ENCODE assay signal across 8 cellular contexts in the genomic region with DNA sequence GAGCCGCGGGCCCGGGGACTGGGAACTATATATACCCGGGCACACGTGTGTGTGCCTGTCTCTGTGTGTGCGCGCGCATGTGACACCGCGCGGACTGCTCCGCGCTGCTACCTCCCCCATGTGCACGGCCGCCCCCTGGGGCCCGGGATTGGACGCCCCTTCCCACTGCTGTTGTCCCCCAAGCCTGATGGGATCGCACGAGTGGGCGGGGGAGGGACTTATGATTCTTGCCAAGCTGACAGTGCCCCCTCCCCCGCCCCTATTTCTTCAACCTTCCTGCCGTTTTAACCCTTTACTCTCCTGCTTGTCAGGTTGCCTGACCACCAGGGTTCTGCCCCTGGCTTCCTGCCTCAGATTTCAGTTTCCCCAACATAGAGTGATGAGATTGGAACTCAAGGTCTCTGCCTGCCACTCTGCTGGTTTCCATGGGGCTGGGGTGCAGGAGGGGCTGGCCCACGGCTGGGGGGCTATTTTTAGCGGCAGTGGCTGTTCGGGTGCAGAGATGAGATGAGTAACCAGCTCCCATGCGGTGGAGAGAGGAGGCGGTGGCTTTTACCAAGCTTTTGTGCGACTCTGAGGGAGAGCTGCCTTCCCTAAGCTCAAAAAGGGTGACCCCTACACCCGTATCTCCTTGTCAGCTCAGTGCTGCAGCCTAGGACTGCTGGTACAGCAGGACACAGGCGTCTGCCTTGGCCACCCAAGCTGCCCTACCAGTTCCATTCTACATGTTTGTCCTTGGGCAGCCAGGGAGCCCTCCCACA. TPM values are rescaled to one million over a fixed set of nuclear protein-coding genes. Genes with fewer than 3 reads are reported as not detected.
A peak's percentile ranks its signal among the peaks of the same experiment; 100 is the strongest.
DNase-seq lines count a peak whose midpoint lies in the region; ATAC-seq and TF ChIP-seq lines count a peak whose summit lies in the region.

A gene (minus strand): TSS at position 5 of the 761 bp plus-strand sequence. CDS start 88 bp downstream, outside the sequence.

- 0 to 1% (median 1%) methylated on average over 13 to 30 of the region's 30 CpGs for WGBS in adrenal gland, 4 donors
- WGBS in right cardiac atrium, result 3% methylated on average over 30 of the region's 30 CpGs
- WGBS in sigmoid colon, 2 donors, result 4% methylated on average over 30 of the region's 30 CpGs

- H3K9me3 ChIP-seq in DND-41 (ENCODE audit: insufficient read depth, low read length, severe bottlenecking), result no peaks in the 10 kb centered on the region
- H3K9me3 ChIP-seq in adrenal gland (replicated peaks in 1 of 3), result no peaks in the 10 kb centered on the region
- no peaks in the 10 kb centered on the region for H3K9me3 ChIP-seq in right cardiac atrium (ENCODE audit: control insufficient read depth, low read length)
- H3K9me3 ChIP-seq in sigmoid colon, result no peaks in the 10 kb centered on the region

- ATAC-seq in DND-41 (ENCODE audit: insufficient read depth, low read depth) (peak; percentile 84), right cardiac atrium (peak; percentile 24 to 33), HG03571 (IDR thresholded peaks at IDR 0.05; ENCODE audit: unreplicated experiment) (no peak)

- no peak for TF ChIP-seq EP300 in sigmoid colon (IDR thresholded peaks at IDR 0.05)

- TF ChIP-seq POLR2A in adrenal gland (IDR thresholded peaks at IDR 0.05) (no peak), sigmoid colon (IDR thresholded peaks at IDR 0.05) (no peak)

- peak within 1 kb of the TSS; percentile 53 for H3K9ac ChIP-seq in DND-41 (ENCODE audit: low read depth, low read length)

- H4K20me1 ChIP-seq in DND-41 (ENCODE audit: insufficient read depth, low read length), result peaks cover 4% of the 10 kb centered on the region

- TF ChIP-seq CTCF in DND-41 (IDR thresholded peaks at IDR 0.05; ENCODE audit: borderline replicate concordance, extremely low read depth, low read length, poor library complexity, severe bottlenecking), result peak; percentile 44
- TF ChIP-seq CTCF in HFF-Myc (IDR thresholded peaks at IDR 0.05; ENCODE audit: low read depth, low read length, missing control alignments), result no peak
- TF ChIP-seq CTCF in adrenal gland (IDR thresholded peaks at IDR 0.05), result no peak
- TF ChIP-seq CTCF in sigmoid colon (IDR thresholded peaks at IDR 0.05), result no peak

- DNase-seq in DND-41 (peak; percentile 83), HFF-Myc (ENCODE audit: extremely low read depth, low read depth) (no peak), OCI-M1 (lab: John Stamatoyannopoulos, UW) (peak; percentile 80), adrenal gland (peak in 4 of 7 donors; percentile 55 to 72 (median 68)), right cardiac atrium (peak; percentile 46 to 74 (median 73)), sigmoid colon (no peak), H4 (ENCODE audit: low spot score) (no peak)

- H3K4me2 ChIP-seq in DND-41 (ENCODE audit: insufficient read depth, low read length), result peak within 1 kb of the TSS; percentile 98

- H3K36me3 ChIP-seq in DND-41 (ENCODE audit: insufficient read depth, low read length) (peaks cover 30% of the 10 kb centered on the region), adrenal gland (replicated peaks in 1 of 2) (peaks cover 0 to 37% of the 10 kb centered on the region in 2 donors), sigmoid colon (peaks cover 17 to 39% (median 32%) of the 10 kb centered on the region in 4 donors)

- no peaks in the 10 kb centered on the region for H3K79me2 ChIP-seq in DND-41 (ENCODE audit: insufficient read depth, low read length)

- intact Hi-C loops in adrenal gland (cut with DNase I), result no loop called here
- intact Hi-C loops in right cardiac atrium (cut with DNase I), result loop anchor here in 1 of 4 donors (5.0 kb wide), 1 partner anchor 147 kb away; a partner anchor contains a TSS
- intact Hi-C loops in sigmoid colon (cut with DNase I), result no loop called here

- H3K27ac ChIP-seq in DND-41 (ENCODE audit: low read length) (peak within 1 kb of the TSS; percentile 45), adrenal gland (peak within 1 kb of the TSS in 1 of 5 donors; percentile 40), right cardiac atrium (ENCODE audit: low read length) (peak within 1 kb of the TSS; percentile 50), sigmoid colon (no peak within 1 kb of the TSS)

- peak within 1 kb of the TSS; percentile 8 to 64; a peak in 3 of 4 replicates for H3K4me3 ChIP-seq in DND-41 (ENCODE audit: low read depth in 1 of 2, low read length in 2 of 2)
- peak within 1 kb of the TSS; percentile 56 for H3K4me3 ChIP-seq in HFF-Myc (replicated peaks; ENCODE audit: low read depth, low read length)
- H3K4me3 ChIP-seq in adrenal gland, result peak within 1 kb of the TSS in 2 of 4 donors; percentile 36 to 71
- H3K4me3 ChIP-seq in right cardiac atrium (ENCODE audit: low read length), result peak within 1 kb of the TSS; percentile 21
- H3K4me3 ChIP-seq in sigmoid colon, result peak within 1 kb of the TSS in 3 of 4 donors; percentile 27 to 51 (median 48)

- peaks cover 32% of the 10 kb centered on the region for H3K27me3 ChIP-seq in DND-41 (ENCODE audit: insufficient read depth, low read length, poor library complexity)
- H3K27me3 ChIP-seq in adrenal gland, result peaks cover 6% of the 10 kb centered on the region
- H3K27me3 ChIP-seq in right cardiac atrium (ENCODE audit: control insufficient read depth, insufficient read depth), result no peaks in the 10 kb centered on the region
- peaks cover 38 to 97% (median 74%) of the 10 kb centered on the region in 3 donors for H3K27me3 ChIP-seq in sigmoid colon

- H2AFZ ChIP-seq in DND-41 (ENCODE audit: low read depth, low read length), result peak within 1 kb of the TSS; percentile 78

- H3K4me1 ChIP-seq in DND-41 (ENCODE audit: insufficient read depth, low read length), result peaks cover 39% of the 10 kb centered on the region
- H3K4me1 ChIP-seq in adrenal gland (replicated peaks in 1 of 2), result peaks cover 31 to 40% of the 10 kb centered on the region in 2 donors
- peaks cover 7% of the 10 kb centered on the region for H3K4me1 ChIP-seq in right cardiac atrium (ENCODE audit: control insufficient read depth, insufficient read depth, low read length)
- H3K4me1 ChIP-seq in sigmoid colon, result peaks cover 0 to 50% (median 46%) of the 10 kb centered on the region in 4 donors

RNA-seq across cellular contexts. Expression of the gene that starts here (rescaled TPM):
- total RNA-seq in adrenal gland (under 1 TPM in 7 of 8 donors, not detected in 1; 0.08 to 0.71 (median 0.52) TPM), right cardiac atrium (1 to 10 TPM in 2 of 4 donors, under 1 TPM in 2; 0.42 to 2.8 (median 1.1) TPM), sigmoid colon (under 1 TPM in 1 of 4 donors, not detected in 3; 0.14 TPM)
- polyA plus RNA-seq in adrenal gland (under 1 TPM; 0.08 to 0.17 (median 0.15) TPM), right cardiac atrium (1.6 TPM), sigmoid colon (under 1 TPM in 2 of 3 donors, not detected in 1; 0.60 to 0.69 TPM)
- 0.06 and 0.14 TPM in 2 replicates for total RNA-seq in H4 (2014; rRNA removed; shearing (Covaris generic))

Comparison
In these comparisons a context has a peak if more than half of its experiments do, and no peak if none do; other contexts are left out.
1. Peak in DNase-seq in adrenal gland; RNA of the gene not detected or under 1 TPM.
2. DNase-seq: peak in DND-41 (single experiment), OCI-M1 (single experiment) and right cardiac atrium (3 of 3); none in HFF-Myc (single experiment), sigmoid colon (single experiment) and H4 (single experiment).
3. H3K27ac ChIP-seq: peak in DND-41 (single experiment) and right cardiac atrium (single experiment); none in sigmoid colon (0 of 4).